22 cellular contexts compared by ENCODE assay signal in the genomic region with DNA sequence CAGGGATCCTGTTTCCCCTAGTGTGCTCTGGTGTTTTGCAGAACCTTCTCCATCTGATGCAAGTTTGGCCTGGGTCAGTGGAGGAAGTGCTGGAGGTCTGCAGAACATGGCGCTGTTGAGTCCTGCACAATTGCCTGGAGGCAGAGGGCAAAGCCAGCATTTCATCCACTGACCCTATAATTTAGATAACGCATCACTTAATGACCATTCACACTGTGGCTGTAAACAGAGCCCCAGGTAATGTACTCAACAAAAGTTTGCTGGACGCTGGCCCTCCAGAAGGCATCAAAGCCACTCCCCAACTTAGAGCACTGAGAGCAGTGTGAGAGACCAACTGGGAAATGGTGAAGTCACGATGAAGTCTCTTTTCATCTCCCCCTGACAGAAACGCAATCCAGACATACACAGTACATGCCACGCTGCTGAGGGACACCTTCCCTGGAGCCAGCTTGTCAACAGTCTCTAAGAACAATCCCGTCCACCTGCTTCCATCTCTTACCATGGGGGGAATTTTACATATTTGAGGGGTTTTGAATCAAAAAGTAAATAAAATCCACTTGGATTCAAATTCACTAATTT. TPM values are rescaled to one million over a fixed set of nuclear protein-coding genes. Genes with fewer than 3 reads are reported as not detected.
"Had no signal": no experiment of that assay in that cellular context is flagged by ENCODE, and none has a peak within 500 bp of the region (broad histone marks: within the 10 kb centered on the region; RNA-seq: fewer than 3 reads in every experiment).

No MANE protein-coding gene starts in this region.

- H3K27ac ChIP-seq: esophagus squamous epithelium, gastroesophageal sphincter had no signal

- H3K27me3 ChIP-seq: esophagus squamous epithelium, upper lobe of left lung had no signal

- ATAC-seq: gastroesophageal sphincter; left colon; natural killer cell; stimulated activated naive CD8-positive, alpha-beta T cell treated with anti-CD3 and anti-CD28 coated beads, Interleukin-15, Interleukin-2, amounts not matched to agents 100 U/mL and 50 U/mL, for 24 hours had no signal

- H3K9me3 ChIP-seq: esophagus squamous epithelium, upper lobe of left lung had no signal

- H3K4me1 ChIP-seq: esophagus squamous epithelium, gastroesophageal sphincter had no signal

- H3K36me3 ChIP-seq: esophagus squamous epithelium, gastroesophageal sphincter, upper lobe of left lung had no signal

- H3K4me3 ChIP-seq: coronary artery, esophagus squamous epithelium, gastroesophageal sphincter, lung, upper lobe of left lung had no signal

- DNase-seq: activated CD4-positive, alpha-beta T cell treated with anti-CD3 and anti-CD28 coated beads for 1 hour; activated gamma-delta T cell treated with Interleukin-2 at 50 U/mL for 16 hours; activated T-cell treated with anti-CD3 and anti-CD28 coated beads, Interleukin-2, amount 50 U/mL, for 1 hour; cerebellar nuclear complex; endodermal cell; esophagus squamous epithelium; left colon; natural killer cell; stimulated activated CD4-positive, alpha-beta T cell treated with anti-CD3 and anti-CD28 coated beads, Interleukin-12 subunit alpha, Interleukin-12 subunit beta, amount 100 ng/mL, for 4 hours; stimulated activated CD4-positive, alpha-beta T cell treated with anti-CD3 and anti-CD28 coated beads, Interleukin-4, amount 100 ng/mL, for 4 hours; stimulated activated naive CD8-positive, alpha-beta T cell treated with anti-CD3 and anti-CD28 coated beads, Interleukin-15, Interleukin-2, amounts not matched to agents 100 U/mL and 50 U/mL, for 24 hours; T-helper 9 cell; upper lobe of left lung had no signal

RNA-seq across cellular contexts. Expression of gene C10orf71, which starts 13.4 kb away (rescaled TPM):
- total RNA-seq: astrocyte; left colon; lung; mesothelial cell of epicardium; natural killer cell; osteocyte; progenitor cell of endocrine pancreas; subcutaneous adipose tissue; T-helper 1 cell treated with Interleukin-12 subunit alpha and Interleukin-12 subunit beta and Interleukin-4 antibody, amounts not matched to agents 30 ng/mL and 1 ng/mL, for 36 hours; upper lobe of left lung had no signal
